ENCODE assay signal across 13 cellular contexts in the genomic region with DNA sequence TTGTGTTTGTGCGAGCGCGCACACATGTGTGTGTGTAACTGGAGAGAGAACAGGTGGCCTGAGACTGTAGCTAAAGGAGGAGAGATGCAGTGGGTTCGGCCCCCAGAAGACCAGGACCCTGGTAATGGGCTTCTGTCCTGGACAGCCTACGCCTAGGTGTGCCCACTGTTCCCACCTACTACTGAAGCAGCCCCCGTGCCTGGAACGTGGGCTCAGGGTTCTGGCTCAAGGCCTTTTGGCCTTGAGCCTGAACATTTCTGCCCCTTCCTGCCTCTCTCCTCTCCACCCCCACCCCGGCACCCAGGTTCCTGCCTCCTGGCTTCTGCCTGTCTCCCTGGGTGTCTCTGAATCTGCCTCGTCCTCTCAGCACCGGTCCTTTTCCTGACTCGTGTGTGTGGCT. TPM values are rescaled to one million over a fixed set of nuclear protein-coding genes. Genes with fewer than 3 reads are reported as not detected.
A peak's percentile ranks its signal among the peaks of the same experiment; 100 is the strongest.
DNase-seq lines count a peak whose midpoint lies in the region; ATAC-seq and TF ChIP-seq lines count a peak whose summit lies in the region.
"Had no signal": no experiment of that assay in that cellular context is flagged by ENCODE, and none has a peak within 500 bp of the region (broad histone marks: within the 10 kb centered on the region; RNA-seq: fewer than 3 reads in every experiment).

No MANE protein-coding gene starts in this region.

- no peaks in the 10 kb centered on the region for H3K9me3 Mint-ChIP-seq in activated naive CD4-positive, alpha-beta T cell treated with anti-CD3 and anti-CD28 coated beads, Interleukin-2, amount 50 U/mL, for 24 hours
- no peaks in the 10 kb centered on the region for H3K9me3 Mint-ChIP-seq in activated B cell treated with CpG ODN at 0.5 μM for 24 hours
- no peaks in the 10 kb centered on the region for H3K9me3 Mint-ChIP-seq in mesothelial cell of epicardium

- POLR2A ChIA-PET in activated B cell treated with CpG ODN at 0.5 μM for 24 hours (lab: Charles Lee): interaction anchor here (1.2 to 8.9 kb wide), 5 partner anchors 11 to 104 kb away, joined by 3 to 175 read pairs (median 15); partner anchors contain the start of genes SHMT2 and STAT6

- no peak overlapping the region for H3K27ac Mint-ChIP-seq in activated naive CD4-positive, alpha-beta T cell treated with anti-CD3 and anti-CD28 coated beads, Interleukin-2, amount 50 U/mL, for 24 hours
- H3K27ac Mint-ChIP-seq in activated B cell treated with CpG ODN at 0.5 μM for 24 hours (peak overlapping the region; percentile 81), mesothelial cell of epicardium (no peak overlapping the region)

- no peak overlapping the region for H3K27ac ChIP-seq in sigmoid colon
- H3K27ac ChIP-seq: A549, gastroesophageal sphincter, left ventricle myocardium inferior had no signal

- H3K27me3 Mint-ChIP-seq in activated naive CD4-positive, alpha-beta T cell treated with anti-CD3 and anti-CD28 coated beads, Interleukin-2, amount 50 U/mL, for 24 hours: peaks cover 46% of the 10 kb centered on the region
- H3K27me3 Mint-ChIP-seq in activated B cell treated with CpG ODN at 0.5 μM for 24 hours (peaks cover 27% of the 10 kb centered on the region), mesothelial cell of epicardium (ENCODE audit: low read depth) (peaks cover 56% of the 10 kb centered on the region)

- H3K4me3 ChIP-seq in sigmoid colon: no peak overlapping the region
- H3K4me3 ChIP-seq: gastroesophageal sphincter had no signal

- peak overlapping the region; percentile 42 for H3K4me3 Mint-ChIP-seq in activated naive CD4-positive, alpha-beta T cell treated with anti-CD3 and anti-CD28 coated beads, Interleukin-2, amount 50 U/mL, for 24 hours
- H3K4me3 Mint-ChIP-seq in activated B cell treated with CpG ODN at 0.5 μM for 24 hours: peak overlapping the region; percentile 50
- H3K4me3 Mint-ChIP-seq in mesothelial cell of epicardium: peak overlapping the region; percentile 3

- H3K36me3 ChIP-seq in sigmoid colon: peaks cover 0 to 29% (median 16%) of the 10 kb centered on the region in 4 donors

- no peaks in the 10 kb centered on the region for H3K9me3 ChIP-seq in sigmoid colon
- H3K9me3 ChIP-seq: A549, gastroesophageal sphincter, left ventricle myocardium inferior had no signal

- TF ChIP-seq EP300 in sigmoid colon (IDR thresholded peaks at IDR 0.05): no peak

- CTCF ChIA-PET in activated B cell treated with CpG ODN at 0.5 μM for 24 hours (lab: Charles Lee): interaction anchor here (0.6 to 8.8 kb wide), 5 partner anchors 9 to 238 kb away, joined by 3 to 390 read pairs (median 14); partner anchors contain the start of gene SHMT2

- peaks cover 46 to 65% (median 54%) of the 10 kb centered on the region in 3 donors for H3K27me3 ChIP-seq in sigmoid colon

- no peak for DNase-seq in activated naive CD4-positive, alpha-beta T cell treated with anti-CD3 and anti-CD28 coated beads, Interleukin-2, amount 50 U/mL, for 16 hours
- no peak for DNase-seq in activated B cell treated with CpG ODN at 0.5 μM for 24 hours
- no peak for DNase-seq in mesothelial cell of epicardium (ENCODE audit: low spot score in 2 of 2, unreplicated experiment in 2 of 2)
- no peak for DNase-seq in NCI-H1694 (lab: John Stamatoyannopoulos, UW)
- no peak for DNase-seq in NCI-H128 (lab: John Stamatoyannopoulos, UW; ENCODE audit: unreplicated experiment)
- DNase-seq in COLO829 (ENCODE audit: low spot score): no peak
- no peak for DNase-seq in sigmoid colon
- DNase-seq: GOT3 had no signal

- WGBS in sigmoid colon, 2 donors: 32 to 37% methylated on average over 11 of the region's 11 CpGs

- peaks cover 0 to 34% (median 28%) of the 10 kb centered on the region in 4 donors for H3K4me1 ChIP-seq in sigmoid colon

- TF ChIP-seq CTCF in activated B cell treated with CpG ODN at 0.5 μM for 24 hours (IDR thresholded peaks at IDR 0.05) (no peak), mesothelial cell of epicardium (IDR thresholded peaks at IDR 0.05; ENCODE audit: unreplicated experiment) (no peak), sigmoid colon (IDR thresholded peaks at IDR 0.05) (no peak)

- intact Hi-C loops in activated B cell treated with CpG ODN at 0.5 μM for 24 hours (cut with micrococcal nuclease) (loop anchor here (2.0 kb wide), 1 partner anchor 248 kb away; no protein-coding TSS in a partner anchor), sigmoid colon (cut with DNase I) (no loop called here)

- ATAC-seq in activated B cell treated with CpG ODN at 0.5 μM for 24 hours (ENCODE audit: low read depth): no peak

- no peaks in the 10 kb centered on the region for H3K36me3 Mint-ChIP-seq in activated naive CD4-positive, alpha-beta T cell treated with anti-CD3 and anti-CD28 coated beads, Interleukin-2, amount 50 U/mL, for 24 hours
- H3K36me3 Mint-ChIP-seq in activated B cell treated with CpG ODN at 0.5 μM for 24 hours (ENCODE audit: low read depth) (no peaks in the 10 kb centered on the region), mesothelial cell of epicardium (peaks cover 2% of the 10 kb centered on the region)

- H3K4me1 Mint-ChIP-seq in activated naive CD4-positive, alpha-beta T cell treated with anti-CD3 and anti-CD28 coated beads, Interleukin-2, amount 50 U/mL, for 24 hours: peaks cover 44% of the 10 kb centered on the region
- H3K4me1 Mint-ChIP-seq in activated B cell treated with CpG ODN at 0.5 μM for 24 hours (peaks cover 58% of the 10 kb centered on the region), mesothelial cell of epicardium (peaks cover 56% of the 10 kb centered on the region)

- TF ChIP-seq POLR2A in sigmoid colon (IDR thresholded peaks at IDR 0.05): no peak

RNA-seq across cellular contexts. Expression of gene NXPH4, which starts 1.5 kb away (rescaled TPM):
- total RNA-seq in activated B cell treated with CpG ODN at 0.5 μM for 24 hours (3.4 and 3.5 TPM in 2 replicates), mesothelial cell of epicardium (3.3 to 3.8 TPM (median 3.6 TPM) in 3 replicates), sigmoid colon (not detected)
- under 1 TPM in 1 of 3 donors, not detected in 2; 0.13 TPM for polyA plus RNA-seq in sigmoid colon
- polyA plus RNA-seq: CD14-positive monocyte had no signal

RNA-seq across cellular contexts. Expression of gene SHMT2, which starts 14.4 kb away (rescaled TPM):
- total RNA-seq in activated B cell treated with CpG ODN at 0.5 μM for 24 hours (268 and 270 TPM in 2 replicates), mesothelial cell of epicardium (78.7 to 83.7 TPM (median 78.8 TPM) in 3 replicates), sigmoid colon (10 to 100 TPM; 24.6 to 52.2 (median 34.5) TPM)
- 100 to 1,000 TPM in 1 of 3 donors, 10 to 100 TPM in 2; 26.6 to 100 (median 29.4) TPM for polyA plus RNA-seq in sigmoid colon

RNA-seq across cellular contexts. Expression of gene STAC3, which starts 35.9 kb away (rescaled TPM):
- 4.6 and 5.5 TPM in 2 replicates for total RNA-seq in activated B cell treated with CpG ODN at 0.5 μM for 24 hours
- total RNA-seq in mesothelial cell of epicardium: 9.8 to 11.3 TPM (median 10.6 TPM) in 3 replicates
- 1 to 10 TPM in 3 of 4 donors, under 1 TPM in 1; 0.41 to 2.8 (median 1.8) TPM for total RNA-seq in sigmoid colon
- polyA plus RNA-seq in sigmoid colon: 1 to 10 TPM; 1.2 to 4.6 (median 1.8) TPM
